Comparison of ENCODE assay signal across 2 cellular contexts in genomic region chr1:107669996-107670395, GRCh38.
TF ChIP-seq lines count a peak whose summit lies in the region.

No MANE protein-coding gene starts in this region.

TF ChIP-seq in SK-N-SH, 30 proteins besides CTCF, POLR2A, EP300 and RAD21 (continued from another document):
- no peak for TF ChIP-seq IRF3 (IDR thresholded peaks at IDR 0.05; ENCODE audit: low read depth, low read length)
- no peak for TF ChIP-seq FOSL2 (IDR thresholded peaks at IDR 0.05; ENCODE audit: borderline replicate concordance, low read depth)
- TF ChIP-seq POLR2AphosphoS5 (IDR thresholded peaks at IDR 0.05; ENCODE audit: low read depth, low read length): no peak
- TF ChIP-seq REST (IDR thresholded peaks at IDR 0.05; ENCODE audit: low read depth, low read length): no peak
- no peak for TF ChIP-seq GABPA (IDR thresholded peaks at IDR 0.05; ENCODE audit: low read depth)
- TF ChIP-seq JUND (IDR thresholded peaks at IDR 0.05): no peak
- TF ChIP-seq, protein P1, sequence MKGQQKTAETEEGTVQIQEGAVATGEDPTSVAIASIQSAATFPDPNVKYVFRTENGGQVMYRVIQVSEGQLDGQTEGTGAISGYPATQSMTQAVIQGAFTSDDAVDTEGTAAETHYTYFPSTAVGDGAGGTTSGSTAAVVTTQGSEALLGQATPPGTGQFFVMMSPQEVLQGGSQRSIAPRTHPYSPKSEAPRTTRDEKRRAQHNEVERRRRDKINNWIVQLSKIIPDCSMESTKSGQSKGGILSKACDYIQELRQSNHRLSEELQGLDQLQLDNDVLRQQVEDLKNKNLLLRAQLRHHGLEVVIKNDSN (IDR thresholded peaks at IDR 0.05; ENCODE audit: borderline replicate concordance, low read depth): no peak

TF ChIP-seq in SK-N-SH treated with all-trans-retinoic acid at 6 μM for 48 hours, 23 proteins besides CTCF, POLR2A, EP300 and RAD21 (continued from another document):
- TF ChIP-seq, protein P2, sequence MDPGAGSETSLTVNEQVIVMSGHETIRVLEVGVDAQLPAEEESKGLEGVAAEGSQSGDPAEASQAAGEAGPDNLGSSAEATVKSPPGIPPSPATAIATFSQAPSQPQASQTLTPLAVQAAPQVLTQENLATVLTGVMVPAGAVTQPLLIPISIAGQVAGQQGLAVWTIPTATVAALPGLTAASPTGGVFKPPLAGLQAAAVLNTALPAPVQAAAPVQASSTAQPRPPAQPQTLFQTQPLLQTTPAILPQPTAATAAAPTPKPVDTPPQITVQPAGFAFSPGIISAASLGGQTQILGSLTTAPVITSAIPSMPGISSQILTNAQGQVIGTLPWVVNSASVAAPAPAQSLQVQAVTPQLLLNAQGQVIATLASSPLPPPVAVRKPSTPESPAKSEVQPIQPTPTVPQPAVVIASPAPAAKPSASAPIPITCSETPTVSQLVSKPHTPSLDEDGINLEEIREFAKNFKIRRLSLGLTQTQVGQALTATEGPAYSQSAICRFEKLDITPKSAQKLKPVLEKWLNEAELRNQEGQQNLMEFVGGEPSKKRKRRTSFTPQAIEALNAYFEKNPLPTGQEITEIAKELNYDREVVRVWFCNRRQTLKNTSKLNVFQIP (CRISPR knock-in tag; IDR thresholded peaks at IDR 0.05; ENCODE audit: borderline replicate concordance, low read depth): no peak
- TF ChIP-seq ISL1 (CRISPR knock-in tag; IDR thresholded peaks at IDR 0.05): no peak
- TF ChIP-seq OSR1 (CRISPR knock-in tag; IDR thresholded peaks at IDR 0.05): no peak
